In genomic region chr1:228749765-228750164, GRCh38 we compare ENCODE assay signal across 27 cellular contexts.
"Had no signal": no experiment of that assay in that cellular context is flagged by ENCODE, and none has a peak within 500 bp of the region (broad histone marks: within the 10 kb centered on the region; RNA-seq: fewer than 3 reads in every experiment).

No MANE protein-coding gene starts in this region.

- H3K4me1 ChIP-seq: colonic mucosa, esophagus squamous epithelium, foreskin keratinocyte had no signal

- H3K36me3 ChIP-seq: colonic mucosa had no signal

- H3K27me3 ChIP-seq: colonic mucosa, esophagus muscularis mucosa had no signal

- H3K27ac ChIP-seq: colonic mucosa, coronary artery, epithelial cell of prostate, esophagus muscularis mucosa, esophagus squamous epithelium, foreskin keratinocyte, gastroesophageal sphincter, heart left ventricle, heart right ventricle had no signal

- ATAC-seq: effector memory CD8-positive, alpha-beta T cell; esophagus mucosa; foreskin keratinocyte; gastroesophageal sphincter; heart left ventricle; heart right ventricle had no signal

- DNase-seq: colonic mucosa; cortex of kidney; dermis blood vessel endothelial cell; dorsolateral prefrontal cortex; effector CD4-positive, alpha-beta T cell; effector CD8-positive, alpha-beta T cell; effector memory CD4-positive, alpha-beta T cell; effector memory CD8-positive, alpha-beta T cell; endodermal cell; erythroblast; esophagus squamous epithelium; foreskin fibroblast; foreskin keratinocyte; foreskin melanocyte; glutamatergic neuron; head of caudate nucleus; heart left ventricle; heart right ventricle had no signal

- H3K9me3 ChIP-seq: colonic mucosa, esophagus muscularis mucosa, esophagus squamous epithelium, gastroesophageal sphincter, heart left ventricle, heart right ventricle had no signal

- H3K4me3 ChIP-seq: colonic mucosa, coronary artery, dorsolateral prefrontal cortex, esophagus muscularis mucosa, esophagus squamous epithelium, gastroesophageal sphincter, heart left ventricle, heart right ventricle had no signal

- FAIRE-seq: colon, endometrium, endothelial cell of umbilical vein, frontal cortex had no signal
